Comparison of ENCODE assay signal across 8 cellular contexts in genomic region chr6:2875840-2876207, GRCh38. TPM values are rescaled to one million over a fixed set of nuclear protein-coding genes. Genes with fewer than 3 reads are reported as not detected.
DNase-seq lines count a peak whose midpoint lies in the region; ATAC-seq and TF ChIP-seq lines count a peak whose summit lies in the region.

No MANE protein-coding gene starts in this region.

- H3K27me3 Mint-ChIP-seq in T-cell: no peaks in the 10 kb centered on the region
- H3K27me3 Mint-ChIP-seq in chondrocyte (ENCODE audit: low read depth): peaks cover 8% of the 10 kb centered on the region

- no peaks in the 10 kb centered on the region for H3K9me3 Mint-ChIP-seq in T-cell
- H3K9me3 Mint-ChIP-seq in chondrocyte (ENCODE audit: low read depth): peaks cover 5% of the 10 kb centered on the region

- ATAC-seq in GM21381 (IDR thresholded peaks at IDR 0.05; ENCODE audit: unreplicated experiment) (peak; percentile 17), T-cell (replicated peaks in 1 of 4) (peak; percentile 68 to 75 (median 74)), GM18870 (IDR thresholded peaks at IDR 0.05; ENCODE audit: unreplicated experiment) (no peak)

- CTCF ChIA-PET in T-cell (lab: Charles Lee): interaction anchor here in 1 of 2 donors (0.6 to 2.2 kb wide), 2 partner anchors 13 to 30 kb away, joined by 3 to 15 read pairs; no protein-coding TSS in a partner anchor

- TF ChIP-seq CTCF in chondrocyte (IDR thresholded peaks at IDR 0.05): no peak

- H3K27ac Mint-ChIP-seq in T-cell (peak overlapping the region; percentile 94 to 96), chondrocyte (ENCODE audit: unreplicated experiment) (no peak overlapping the region)

- H3K36me3 Mint-ChIP-seq in T-cell (no peaks in the 10 kb centered on the region), chondrocyte (ENCODE audit: low read depth) (peaks cover 3% of the 10 kb centered on the region)

- peak in 30 of 34 experiments; percentile 34 to 65 (median 48) for DNase-seq in T-cell
- no peak for DNase-seq in chondrocyte (ENCODE audit: low spot score)
- peak; percentile 44 for DNase-seq in left kidney (ENCODE audit: low read depth, low spot score)
- DNase-seq in stimulated activated naive CD4-positive, alpha-beta T cell treated with Interleukin-2 at 50 U/mL for 16 hours (lab: John Stamatoyannopoulos, UW): peak; percentile 46
- DNase-seq in DMS79 (lab: John Stamatoyannopoulos, UW): no peak
- DNase-seq in NCI-H1930 (lab: John Stamatoyannopoulos, UW): no peak

- POLR2A ChIA-PET in T-cell (lab: Charles Lee): interaction anchor here (0.5 to 1.0 kb wide), 4 partner anchors 9 to 84 kb away, joined by 3 to 6 read pairs (median 5); no protein-coding TSS in a partner anchor

- peak overlapping the region; percentile 66 to 84 (median 82) for H3K4me3 Mint-ChIP-seq in T-cell
- peak overlapping the region; percentile 79 for H3K4me3 Mint-ChIP-seq in chondrocyte (ENCODE audit: unreplicated experiment)

- H3K4me1 Mint-ChIP-seq in T-cell: peaks cover 70 to 79% (median 77%) of the 10 kb centered on the region in 3 donors
- H3K4me1 Mint-ChIP-seq in chondrocyte (ENCODE audit: low read depth): peaks cover 11% of the 10 kb centered on the region

RNA-seq across cellular contexts. Expression of gene SERPINB9, which starts 27.3 kb away (rescaled TPM):
- total RNA-seq in T-cell: 10 to 100 TPM; 43.2 to 57.2 (median 47.1) TPM
- 0.31 to 0.67 TPM (median 0.62 TPM) in 3 replicates for total RNA-seq in chondrocyte

RNA-seq across cellular contexts. Expression of gene SERPINB1, which starts 34.2 kb away (rescaled TPM):
- 10 to 100 TPM; 40.3 to 60.9 (median 50.7) TPM for total RNA-seq in T-cell
- 9.0 to 9.3 TPM (median 9.1 TPM) in 3 replicates for total RNA-seq in chondrocyte

Comparison
In these comparisons a context has a peak if more than half of its experiments do, and no peak if none do; other contexts are left out.
1. DNase-seq: peak in T-cell (30 of 34), left kidney (single experiment) and stimulated activated naive CD4-positive, alpha-beta T cell treated with Interleukin-2 at 50 U/mL for 16 hours (single experiment); none in chondrocyte (single experiment), DMS79 (single experiment) and NCI-H1930 (0 of 2).
2. RNA of gene SERPINB9, which starts 27.3 kb away (total RNA-seq): 43.2 to 57.2 TPM in T-cell; 0.31 to 0.67 TPM in chondrocyte; every median in the first group is over 10 times any median in the second.